Comparison of ENCODE assay signal across 2 cellular contexts in genomic region chr4:48716285-48716684, GRCh38.
DNase-seq lines count a peak whose midpoint lies in the region; TF ChIP-seq lines count a peak whose summit lies in the region.
"Not testable (repeated sequence)": the region's sequence is repeated elsewhere in the genome, so short reads cannot be mapped to it uniquely, and the experiment has no call there.

No MANE protein-coding gene starts in this region.

- H3K36me3 ChIP-seq in HEK293 (ENCODE audit: control insufficient read depth in 2 of 2, insufficient read depth in 1 of 2, low read length in 2 of 2): not testable (repeated sequence)

- not testable (repeated sequence) for H3K4me3 ChIP-seq in HEK293 (ENCODE audit: low read depth, low read length)

- H3K27ac ChIP-seq in HEK293 (ENCODE audit: extremely low read depth, low read depth, low read length): not testable (repeated sequence)

- not testable (repeated sequence) for H3K36me3 Mint-ChIP-seq in glutamatergic neuron (ENCODE audit: unreplicated experiment)

- H3K9me3 Mint-ChIP-seq in glutamatergic neuron (ENCODE audit: unreplicated experiment): peaks cover 15% of the 10 kb centered on the region

- not testable (repeated sequence) for H3K4me1 ChIP-seq in HEK293 (ENCODE audit: control insufficient read depth, insufficient read depth, low read length)

- H3K27ac Mint-ChIP-seq in glutamatergic neuron (ENCODE audit: unreplicated experiment): peak overlapping the region; percentile 33

- H3K27me3 Mint-ChIP-seq in glutamatergic neuron (ENCODE audit: unreplicated experiment): not testable (repeated sequence)

- DNase-seq in glutamatergic neuron: not testable (repeated sequence)

- H3K4me3 Mint-ChIP-seq in glutamatergic neuron (ENCODE audit: unreplicated experiment): not testable (repeated sequence)

- CTCF ChIA-PET in HEK293 (lab: Yijun Ruan, JAX): not testable (repeated sequence)

- POLR2A ChIA-PET in HEK293 (lab: Yijun Ruan, JAX): not testable (repeated sequence)

- not testable (repeated sequence) for H3K9me3 ChIP-seq in HEK293 (ENCODE audit: control insufficient read depth, insufficient read depth, low read depth, low read length)

- not testable (repeated sequence) for H3K4me1 Mint-ChIP-seq in glutamatergic neuron (ENCODE audit: low read depth, unreplicated experiment)

- TF ChIP-seq CTCF in HEK293 (tag by site-specific recombination; IDR thresholded peaks at IDR 0.05); glutamatergic neuron (IDR thresholded peaks at IDR 0.05; ENCODE audit: partially characterized antibody, unreplicated experiment): not testable (repeated sequence)

TF ChIP-seq in HEK293, 187 proteins besides CTCF, POLR2A, EP300 and RAD21:
- TF ChIP-seq ZNF184 (tag by site-specific recombination; IDR thresholded peaks at IDR 0.05): 0 out of 2 replicates have a peak, but pooled peaks have one; percentile 14
